Comparison of ENCODE assay signal across 6 cellular contexts in the genomic region with DNA sequence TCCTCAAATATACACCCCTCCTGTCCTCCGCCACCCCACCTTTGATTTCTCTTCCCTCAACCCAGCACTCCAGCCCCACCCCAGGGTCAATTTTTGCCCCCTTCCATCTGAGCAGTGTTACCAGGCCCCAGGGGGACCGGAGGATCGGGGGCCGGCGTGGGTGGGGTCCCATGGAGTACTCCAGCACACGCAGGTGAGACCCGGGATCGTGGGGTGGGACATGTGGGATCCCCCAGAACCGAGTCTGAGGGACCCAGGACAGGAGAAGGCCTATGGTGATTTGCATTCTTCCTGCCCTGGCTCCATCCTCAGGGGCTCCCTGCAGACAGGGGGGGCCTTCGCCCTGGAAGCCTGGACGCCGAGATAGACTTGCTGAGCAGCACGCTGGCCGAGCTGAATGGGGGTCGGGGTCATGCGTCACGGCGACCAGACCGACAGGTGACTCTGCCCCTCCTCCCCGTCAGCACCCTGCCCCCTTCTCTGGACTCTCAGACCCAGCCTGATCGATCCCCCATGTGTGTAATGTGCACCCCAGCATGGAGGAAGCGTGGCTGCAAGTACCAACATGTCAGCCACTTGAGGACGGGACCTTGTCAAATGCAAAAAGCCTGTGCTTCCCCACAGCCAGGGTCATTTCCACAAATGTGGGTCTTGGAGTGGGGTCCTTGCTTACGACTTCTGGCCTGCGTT. TPM values are rescaled to one million over a fixed set of nuclear protein-coding genes. Genes with fewer than 3 reads are reported as not detected.
DNase-seq lines count a peak whose midpoint lies in the region; ATAC-seq and TF ChIP-seq lines count a peak whose summit lies in the region.

No MANE protein-coding gene starts in this region.

- H3K4me1 ChIP-seq in heart left ventricle (peaks cover 8 to 50% (median 23%) of the 10 kb centered on the region in 12 donors), tibial artery (peaks cover 0 to 35% (median 26%) of the 10 kb centered on the region in 4 donors)

- no peaks in the 10 kb centered on the region for H3K27me3 Mint-ChIP-seq in activated T-cell treated with anti-CD3 and anti-CD28 coated beads, Interleukin-2, amount 50 U/mL, for 24 hours

- H3K4me3 ChIP-seq in heart left ventricle (peak overlapping the region; percentile 62 to 100 (median 86)), tibial artery (peak overlapping the region; percentile 69 to 93)

- H3K27ac ChIP-seq in heart left ventricle (peak overlapping the region; percentile 89 to 100 (median 96)), tibial artery (peak overlapping the region; percentile 97 to 99)

- H3K9me3 ChIP-seq in heart left ventricle (no peaks in the 10 kb centered on the region), tibial artery (no peaks in the 10 kb centered on the region)

- no peaks in the 10 kb centered on the region for H3K27me3 ChIP-seq in heart left ventricle
- H3K27me3 ChIP-seq in tibial artery: no peaks in the 10 kb centered on the region

- ATAC-seq in heart left ventricle (peak in 3 of 4 donors; percentile 2 to 13 (median 9)), HG03039 (IDR thresholded peaks at IDR 0.05; ENCODE audit: unreplicated experiment) (no peak)

- TF ChIP-seq CTCF in heart left ventricle (IDR thresholded peaks at IDR 0.05): no peak
- no peak for TF ChIP-seq CTCF in tibial artery (IDR thresholded peaks at IDR 0.05)

- peaks cover 28% of the 10 kb centered on the region for H3K4me1 Mint-ChIP-seq in activated T-cell treated with anti-CD3 and anti-CD28 coated beads, Interleukin-2, amount 50 U/mL, for 24 hours (ENCODE audit: low read depth)

- H3K9me3 Mint-ChIP-seq in activated T-cell treated with anti-CD3 and anti-CD28 coated beads, Interleukin-2, amount 50 U/mL, for 24 hours: no peaks in the 10 kb centered on the region

- peaks cover 68% of the 10 kb centered on the region for H3K36me3 Mint-ChIP-seq in activated T-cell treated with anti-CD3 and anti-CD28 coated beads, Interleukin-2, amount 50 U/mL, for 24 hours (ENCODE audit: low read depth)

- no peak for TF ChIP-seq POLR2A in heart left ventricle (IDR thresholded peaks at IDR 0.05)

- intact Hi-C loops in heart left ventricle (cut with DNase I) (no loop called here), tibial artery (cut with DNase I; ENCODE audit: low total_unique reads) (loop anchor here (10.0 kb wide), 1 partner anchor 403 kb away; a partner anchor contains a TSS)

- WGBS in heart left ventricle, 4 donors: 22 to 24% (median 24%) methylated on average over 11 to 25 of the region's 25 CpGs

- H3K36me3 ChIP-seq in heart left ventricle (peaks cover 0 to 52% (median 30%) of the 10 kb centered on the region in 9 donors), tibial artery (peaks cover 20 to 41% (median 28%) of the 10 kb centered on the region in 3 donors)

- peak overlapping the region; percentile 91 for H3K4me3 Mint-ChIP-seq in activated T-cell treated with anti-CD3 and anti-CD28 coated beads, Interleukin-2, amount 50 U/mL, for 24 hours

- peak overlapping the region; percentile 96 for H3K27ac Mint-ChIP-seq in activated T-cell treated with anti-CD3 and anti-CD28 coated beads, Interleukin-2, amount 50 U/mL, for 24 hours

- DNase-seq in activated T-cell treated with anti-CD3 and anti-CD28 coated beads, Interleukin-2, amount 50 U/mL, for 24 hours: no peak
- DNase-seq in activated T-cell treated with anti-CD3 and anti-CD28 coated beads for 4 hours (no peak), heart left ventricle (no peak), tibial artery (no peak), NCI-H2029 treated with DMSO at 0.1 percent for 48 hours (lab: John Stamatoyannopoulos, UW) (no peak)

RNA-seq across cellular contexts. Expression of a gene that starts 0.8 kb away (rescaled TPM):
- total RNA-seq in heart left ventricle: 10 to 100 TPM in 8 of 9 donors, 1 to 10 TPM in 1; 9.2 to 37.3 (median 17.1) TPM
- polyA plus RNA-seq in heart left ventricle: 10 to 100 TPM; 10.6 to 23.1 TPM

RNA-seq across cellular contexts. Expression of a gene that starts 7.0 kb away (rescaled TPM):
- total RNA-seq in heart left ventricle: 10 to 100 TPM; 31.0 to 62.2 (median 49.5) TPM
- polyA plus RNA-seq in heart left ventricle: 10 to 100 TPM; 38.0 to 49.7 TPM

RNA-seq across cellular contexts. Expression of a gene that starts 15.4 kb away (rescaled TPM):
- 10 to 100 TPM in 1 of 9 donors, 1 to 10 TPM in 8; 4.6 to 23.6 (median 7.0) TPM for total RNA-seq in heart left ventricle
- 10 to 100 TPM in 1 of 2 donors, 1 to 10 TPM in 1; 6.4 to 10.5 TPM for polyA plus RNA-seq in heart left ventricle

RNA-seq across cellular contexts. Expression of a gene that starts 21.6 kb away (rescaled TPM):
- total RNA-seq in heart left ventricle: 1 to 10 TPM; 1.0 to 3.4 (median 1.6) TPM
- polyA plus RNA-seq in heart left ventricle: 1 to 10 TPM; 3.4 TPM

RNA-seq across cellular contexts. Expression of a gene that starts 27.7 kb away (rescaled TPM):
- total RNA-seq in heart left ventricle: 1 to 10 TPM in 4 of 9 donors, under 1 TPM in 5; 0.44 to 2.1 (median 0.78) TPM
- under 1 TPM; 0.58 to 0.69 TPM for polyA plus RNA-seq in heart left ventricle
